23 cellular contexts compared by ENCODE assay signal in the genomic region with DNA sequence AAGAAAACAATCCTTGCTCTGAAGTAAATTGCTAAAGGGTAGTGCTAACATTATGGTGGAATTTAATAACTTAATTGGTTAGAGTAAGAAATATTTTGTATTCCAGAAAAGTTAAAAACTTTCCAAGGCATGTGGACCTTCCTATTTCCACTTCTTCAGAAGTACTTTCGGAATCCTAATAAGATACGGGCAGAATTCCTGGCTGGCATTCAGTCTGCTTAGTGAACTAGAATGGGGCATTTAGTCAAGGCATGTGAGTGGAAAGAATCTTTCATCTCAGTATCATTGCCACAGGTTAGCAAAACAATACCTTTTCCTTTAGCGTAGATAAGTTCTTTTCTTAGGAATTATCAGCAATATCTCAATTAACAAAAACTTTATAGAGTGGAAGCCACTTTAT.
"Had no signal": no experiment of that assay in that cellular context is flagged by ENCODE, and none has a peak within 500 bp of the region (broad histone marks: within the 10 kb centered on the region; RNA-seq: fewer than 3 reads in every experiment).

No MANE protein-coding gene starts in this region.

- H3K27ac Mint-ChIP-seq: activated CD4-positive, alpha-beta T cell treated with anti-CD3 and anti-CD28 coated beads, Interleukin-2, amount 10 ng/mL, durations not matched to agents 24 days and 14 days; activated CD8-positive, alpha-beta memory T cell treated with anti-CD3 and anti-CD28 coated beads, Interleukin-2, amount 10 ng/mL, durations not matched to agents 7 days and 5 days; activated naive CD4-positive, alpha-beta T cell treated with anti-CD3 and anti-CD28 coated beads, Interleukin-2, amount 50 U/mL, for 24 hours; activated T-cell treated with anti-CD3 and anti-CD28 coated beads, Interleukin-2, amount 50 U/mL, for 24 hours; activated T-helper 1 cell treated with anti-CD3 and anti-CD28 coated beads, Interleukin-12 subunit alpha, Interleukin-12 subunit beta, Interleukin-2, Interleukin-4 antibody, amounts not matched to agents 30 ng/mL and 10 ng/mL and 1 ng/mL, durations not matched to agents 14 hours and 24 hours and 36 hours; T-helper 17 cell; WTC11 had no signal

- H3K36me3 Mint-ChIP-seq: activated CD8-positive, alpha-beta memory T cell treated with anti-CD3 and anti-CD28 coated beads, Interleukin-2, amount 10 ng/mL, durations not matched to agents 7 days and 5 days; activated naive CD4-positive, alpha-beta T cell treated with anti-CD3 and anti-CD28 coated beads, Interleukin-2, amount 50 U/mL, for 24 hours; WTC11 had no signal

- H3K9me3 Mint-ChIP-seq: activated CD4-positive, alpha-beta T cell treated with anti-CD3 and anti-CD28 coated beads, Interleukin-2, amount 10 ng/mL, durations not matched to agents 24 days and 14 days; activated naive CD4-positive, alpha-beta T cell treated with anti-CD3 and anti-CD28 coated beads, Interleukin-2, amount 50 U/mL, for 24 hours; activated T-cell treated with anti-CD3 and anti-CD28 coated beads, Interleukin-2, amount 50 U/mL, for 24 hours; activated T-helper 1 cell treated with anti-CD3 and anti-CD28 coated beads, Interleukin-12 subunit alpha, Interleukin-12 subunit beta, Interleukin-2, Interleukin-4 antibody, amounts not matched to agents 30 ng/mL and 10 ng/mL and 1 ng/mL, durations not matched to agents 14 hours and 24 hours and 36 hours; brain; WTC11 had no signal

- H3K27me3 Mint-ChIP-seq: brain had no signal

- ATAC-seq: activated CD8-positive, alpha-beta memory T cell treated with anti-CD3 and anti-CD28 coated beads, Interleukin-2, amount 10 ng/mL, durations not matched to agents 7 days and 5 days; T-helper 17 cell; WTC11 had no signal

- H3K4me1 Mint-ChIP-seq: activated CD4-positive, alpha-beta T cell treated with anti-CD3 and anti-CD28 coated beads, Interleukin-2, amount 10 ng/mL, durations not matched to agents 24 days and 14 days had no signal

- H3K4me3 Mint-ChIP-seq: activated CD4-positive, alpha-beta T cell treated with anti-CD3 and anti-CD28 coated beads, Interleukin-2, amount 10 ng/mL, durations not matched to agents 24 days and 14 days; activated CD8-positive, alpha-beta memory T cell treated with anti-CD3 and anti-CD28 coated beads, Interleukin-2, amount 10 ng/mL, durations not matched to agents 7 days and 5 days; activated naive CD4-positive, alpha-beta T cell treated with anti-CD3 and anti-CD28 coated beads, Interleukin-2, amount 50 U/mL, for 24 hours; activated T-cell treated with anti-CD3 and anti-CD28 coated beads, Interleukin-2, amount 50 U/mL, for 24 hours; activated T-helper 1 cell treated with anti-CD3 and anti-CD28 coated beads, Interleukin-12 subunit alpha, Interleukin-12 subunit beta, Interleukin-2, Interleukin-4 antibody, amounts not matched to agents 30 ng/mL and 10 ng/mL and 1 ng/mL, durations not matched to agents 14 hours and 24 hours and 36 hours; brain; T-helper 17 cell; WTC11 had no signal

- DNase-seq: activated CD4-positive, alpha-beta T cell treated with anti-CD3 and anti-CD28 coated beads, Interleukin-2, amount 10 ng/mL, durations not matched to agents 24 days and 14 days; activated CD4-positive, alpha-beta T cell treated with anti-CD3 and anti-CD28 coated beads, Interleukin-2, amount 50 U/mL, for 48 hours; activated CD4-positive, CD25-positive, alpha-beta regulatory T cell treated with anti-CD3 and anti-CD28 coated beads, Interleukin-2, amount 50 U/mL, for 72 hours; activated CD8-positive, alpha-beta memory T cell treated with anti-CD3 and anti-CD28 coated beads, Interleukin-2, amount 10 ng/mL, durations not matched to agents 7 days and 5 days; activated effector memory CD4-positive, alpha-beta T cell treated with Interleukin-2 at 50 U/mL for 16 hours; activated naive CD4-positive, alpha-beta T cell; activated T-cell treated with anti-CD3 and anti-CD28 coated beads, Interleukin-2, amount 50 U/mL, for 24 hours; aorta; KG1; NCI-H1048; NCI-H146; NCI-H187 treated with DMSO at 0.1 percent for 48 hours; NCI-H2107; NCI-H2171 treated with DMSO at 0.1 percent for 48 hours; NCI-H226; NCI-H526; SIG-M5; T-helper 17 cell; T-helper 9 cell had no signal
